ENCODE assay signal across 19 cellular contexts in the genomic region with DNA sequence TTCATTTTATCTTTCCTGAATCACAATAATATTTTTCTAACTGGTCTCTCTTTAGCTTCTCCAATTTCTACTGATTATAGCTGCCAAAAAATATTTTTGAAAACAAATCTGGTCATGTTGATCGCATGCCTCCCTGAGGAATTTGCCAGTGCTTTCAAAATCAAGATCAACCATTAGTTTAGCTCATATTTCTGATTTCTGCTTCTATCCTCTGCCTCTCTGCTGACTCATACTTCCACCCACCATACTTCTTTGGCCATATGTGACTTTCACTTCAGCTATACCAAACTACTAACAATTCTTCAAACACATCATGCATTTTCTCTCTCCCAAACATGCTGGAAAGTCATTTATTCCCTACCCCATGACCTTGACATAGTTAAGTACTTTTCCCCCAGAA.
DNase-seq lines count a peak whose midpoint lies in the region; TF ChIP-seq lines count a peak whose summit lies in the region.
"Had no signal": no experiment of that assay in that cellular context is flagged by ENCODE, and none has a peak within 500 bp of the region (broad histone marks: within the 10 kb centered on the region; RNA-seq: fewer than 3 reads in every experiment).

No MANE protein-coding gene starts in this region.

- TF ChIP-seq CTCF in OCI-LY3 (IDR thresholded peaks at IDR 0.05; ENCODE audit: low read depth, low read length) (no peak), fibroblast of mammary gland (conservative IDR thresholded peaks at IDR 0.05; ENCODE audit: control insufficient read depth, insufficient read depth, low read depth, low read length) (no peak), thyroid gland (IDR thresholded peaks at IDR 0.05) (no peak)

- intact Hi-C loops in thyroid gland (cut with DNase I): no loop called here

- no peak overlapping the region for H3K9ac ChIP-seq in OCI-LY3 (ENCODE audit: low read length)
- no peak overlapping the region for H3K9ac ChIP-seq in skeletal muscle satellite cell (ENCODE audit: low read depth, low read length)
- H3K9ac ChIP-seq: BLaER1 had no signal

- H3K79me2 ChIP-seq in OCI-LY3 (ENCODE audit: low read length): no peaks in the 10 kb centered on the region

- H3K4me3 ChIP-seq in OCI-LY3 (ENCODE audit: low read length): no peak overlapping the region
- no peak overlapping the region for H3K4me3 ChIP-seq in fibroblast of mammary gland (ENCODE audit: control insufficient read depth, low read depth, low read length)
- H3K4me3 ChIP-seq in skeletal muscle satellite cell (ENCODE audit: low read length): no peak overlapping the region
- H3K4me3 ChIP-seq in thyroid gland (replicated peaks in 1 of 3): no peak overlapping the region
- H3K4me3 ChIP-seq: BLaER1, colonic mucosa, mucosa of descending colon, right lobe of liver, testis had no signal

- no peaks in the 10 kb centered on the region for H4K20me1 ChIP-seq in OCI-LY3 (ENCODE audit: insufficient read depth, low read length)
- H4K20me1 ChIP-seq: BLaER1 had no signal

- DNase-seq in HCEC 1CT (peak; percentile 69), fibroblast of mammary gland (ENCODE audit: low read depth) (peak; percentile 68), NCI-H1048 (lab: John Stamatoyannopoulos, UW) (no peak), thyroid gland (no peak), SKM-1 (lab: John Stamatoyannopoulos, UW; ENCODE audit: unreplicated experiment) (no peak)
- DNase-seq: activated CD4-positive, CD25-positive, alpha-beta regulatory T cell; activated CD8-positive, alpha-beta memory T cell treated with anti-CD3 and anti-CD28 coated beads, Interleukin-2, amount 10 ng/mL, durations not matched to agents 7 days and 5 days; activated effector memory CD4-positive, alpha-beta T cell treated with anti-CD3 and anti-CD28 coated beads, Interleukin-2, amount 50 U/mL, for 16 hours; colonic mucosa; left cardiac atrium; mucosa of descending colon; NCI-H2107; NCI-H748 treated with DMSO at 0.1 percent for 48 hours; right lobe of liver; stimulated activated CD4-positive, alpha-beta T cell treated with anti-CD3 and anti-CD28 coated beads, Interleukin-4, amount 100 ng/mL, for 1 hour; testis had no signal

- H3K36me3 ChIP-seq in OCI-LY3 (replicated peaks; ENCODE audit: low read depth, low read length) (no peaks in the 10 kb centered on the region), skeletal muscle satellite cell (ENCODE audit: insufficient read depth, low read length) (no peaks in the 10 kb centered on the region), thyroid gland (no peaks in the 10 kb centered on the region)
- H3K36me3 ChIP-seq: BLaER1, colonic mucosa, right lobe of liver had no signal

- WGBS in thyroid gland, 2 donors: 75 to 81% methylated on average over 1 of the region's 1 CpG

- H3K4me2 ChIP-seq in OCI-LY3 (ENCODE audit: low read length): no peak overlapping the region
- peak overlapping the region; percentile 37 for H3K4me2 ChIP-seq in skeletal muscle satellite cell (ENCODE audit: low read length)
- H3K4me2 ChIP-seq: BLaER1 had no signal

- H2AFZ ChIP-seq in OCI-LY3 (ENCODE audit: low read depth, low read length): 0 out of 2 replicates have a peak overlapping the region, but pooled peaks have one; percentile 23

- H3K27ac ChIP-seq in OCI-LY3 (ENCODE audit: low read length) (no peak overlapping the region), thyroid gland (no peak overlapping the region)
- H3K27ac ChIP-seq: BLaER1, colonic mucosa, right lobe of liver, testis had no signal

- no peaks in the 10 kb centered on the region for H3K27me3 ChIP-seq in OCI-LY3 (ENCODE audit: low read depth, low read length)
- no peaks in the 10 kb centered on the region for H3K27me3 ChIP-seq in skeletal muscle satellite cell (ENCODE audit: control insufficient read depth, insufficient read depth, low read length)
- no peaks in the 10 kb centered on the region for H3K27me3 ChIP-seq in thyroid gland
- H3K27me3 ChIP-seq: BLaER1, colonic mucosa, right lobe of liver, testis had no signal

- no peaks in the 10 kb centered on the region for H3K9me3 ChIP-seq in OCI-LY3 (ENCODE audit: insufficient read depth, low read length)
- no peaks in the 10 kb centered on the region for H3K9me3 ChIP-seq in skeletal muscle satellite cell (replicated peaks; ENCODE audit: low read length)
- no peaks in the 10 kb centered on the region for H3K9me3 ChIP-seq in thyroid gland
- H3K9me3 ChIP-seq: BLaER1, colonic mucosa, mucosa of descending colon, right lobe of liver, testis had no signal

- TF ChIP-seq POLR2A in thyroid gland (IDR thresholded peaks at IDR 0.05): no peak

- no peaks in the 10 kb centered on the region for H3K4me1 ChIP-seq in OCI-LY3 (ENCODE audit: low read length)
- peaks cover 15% of the 10 kb centered on the region for H3K4me1 ChIP-seq in skeletal muscle satellite cell (ENCODE audit: control insufficient read depth, insufficient read depth, low read length)
- H3K4me1 ChIP-seq in thyroid gland: no peaks in the 10 kb centered on the region
- H3K4me1 ChIP-seq: BLaER1, colonic mucosa, right lobe of liver, testis had no signal

Comparison
In these comparisons a context has a peak if more than half of its experiments do, and no peak if none do; other contexts are left out.
1. DNase-seq: peak in HCEC 1CT (single experiment) and fibroblast of mammary gland (single experiment); none in NCI-H1048 (single experiment), thyroid gland (0 of 2) and SKM-1 (single experiment).